1 cellular context compared by ENCODE assay signal in genomic region chr14:74905595-74906142, GRCh38.
TF ChIP-seq lines count a peak whose summit lies in the region.

No MANE protein-coding gene starts in this region.

TF ChIP-seq in K562, 482 proteins besides CTCF, POLR2A, EP300 and RAD21 (continued from another document):
- no peak for TF ChIP-seq MCM2 (IDR thresholded peaks at IDR 0.05; ENCODE audit: low read depth)
